ENCODE assay signal across 8 cellular contexts in genomic region chr20:31833130-31833930, GRCh38. TPM values are rescaled to one million over a fixed set of nuclear protein-coding genes. Genes with fewer than 3 reads are reported as not detected.
DNase-seq lines count a peak whose midpoint lies in the region; ATAC-seq and TF ChIP-seq lines count a peak whose summit lies in the region.

No MANE protein-coding gene starts in this region.

- peak; percentile 60 for DNase-seq in activated gamma-delta T cell treated with Interleukin-2 at 50 U/mL for 16 hours
- no peak for DNase-seq in activated gamma-delta T cell (lab: John Stamatoyannopoulos, UW)
- DNase-seq in OCI-M1 (lab: John Stamatoyannopoulos, UW): peak; percentile 88
- DNase-seq in activated T-cell treated with anti-CD3 and anti-CD28 coated beads, Interleukin-2, amount 50 U/mL, for 72 hours: peak; percentile 71 to 74
- DNase-seq in germinal center (ENCODE audit: low spot score): peak; percentile 73
- no peak for DNase-seq in retinal pigment epithelial cell (ENCODE audit: low read depth)
- no peak for DNase-seq in pons (ENCODE audit: low spot score)
- no peak for DNase-seq in DMS114 treated with DMSO at 0.1 percent for 48 hours (lab: John Stamatoyannopoulos, UW; ENCODE audit: unreplicated experiment)

- ATAC-seq in activated T-cell treated with anti-CD3 and anti-CD28 coated beads, Interleukin-2, amount 50 U/mL, for 72 hours (replicated peaks in 1 of 2): peak; percentile 34 to 56

- no peak overlapping the region for H3K4me3 Mint-ChIP-seq in activated T-cell treated with anti-CD3 and anti-CD28 coated beads, Interleukin-2, amount 50 U/mL, for 72 hours

- H3K4me3 ChIP-seq in retinal pigment epithelial cell (ENCODE audit: low read length): no peak overlapping the region

- H3K9me3 Mint-ChIP-seq in activated T-cell treated with anti-CD3 and anti-CD28 coated beads, Interleukin-2, amount 50 U/mL, for 72 hours: no peaks in the 10 kb centered on the region

- peak; percentile 87 for TF ChIP-seq CTCF in retinal pigment epithelial cell (conservative IDR thresholded peaks at IDR 0.05; ENCODE audit: low read depth, low read length)

- H3K27me3 Mint-ChIP-seq in activated T-cell treated with anti-CD3 and anti-CD28 coated beads, Interleukin-2, amount 50 U/mL, for 72 hours (ENCODE audit: low read depth): no peaks in the 10 kb centered on the region

- H3K36me3 Mint-ChIP-seq in activated T-cell treated with anti-CD3 and anti-CD28 coated beads, Interleukin-2, amount 50 U/mL, for 72 hours (ENCODE audit: insufficient read depth in 2 of 2): no peaks in the 10 kb centered on the region

- H3K4me1 Mint-ChIP-seq in activated T-cell treated with anti-CD3 and anti-CD28 coated beads, Interleukin-2, amount 50 U/mL, for 72 hours (ENCODE audit: low read depth): peaks cover 7% of the 10 kb centered on the region

- no peak overlapping the region for H3K27ac Mint-ChIP-seq in activated T-cell treated with anti-CD3 and anti-CD28 coated beads, Interleukin-2, amount 50 U/mL, for 72 hours

RNA-seq across cellular contexts. Expression of gene FOXS1, which starts 12.1 kb away (rescaled TPM):
- total RNA-seq in activated T-cell treated with anti-CD3 and anti-CD28 coated beads, Interleukin-2, amount 50 U/mL, for 72 hours: not detected

RNA-seq across cellular contexts. Expression of gene MYLK2, which starts 14.2 kb away (rescaled TPM):
- total RNA-seq in activated T-cell treated with anti-CD3 and anti-CD28 coated beads, Interleukin-2, amount 50 U/mL, for 72 hours: under 1 TPM; 0.49 to 0.53 TPM

RNA-seq across cellular contexts. Expression of gene DUSP15, which starts 37.0 kb away (rescaled TPM):
- total RNA-seq in activated T-cell treated with anti-CD3 and anti-CD28 coated beads, Interleukin-2, amount 50 U/mL, for 72 hours: not detected

RNA-seq across cellular contexts. Expression of gene TTLL9, which starts 37.1 kb away (rescaled TPM):
- total RNA-seq in activated T-cell treated with anti-CD3 and anti-CD28 coated beads, Interleukin-2, amount 50 U/mL, for 72 hours: not detected

Comparison
In these comparisons a context has a peak if more than half of its experiments do, and no peak if none do; other contexts are left out.
1. DNase-seq: peak in activated gamma-delta T cell treated with Interleukin-2 at 50 U/mL for 16 hours (single experiment), OCI-M1 (single experiment), activated T-cell treated with anti-CD3 and anti-CD28 coated beads, Interleukin-2, amount 50 U/mL, for 72 hours (2 of 2) and germinal center (single experiment); none in activated gamma-delta T cell (single experiment), retinal pigment epithelial cell (single experiment), pons (single experiment) and DMS114 treated with DMSO at 0.1 percent for 48 hours (single experiment).